33 cellular contexts compared by ENCODE assay signal in genomic region chr13:50706505-50706904, GRCh38.
"Had no signal": no experiment of that assay in that cellular context is flagged by ENCODE, and none has a peak within 500 bp of the region (broad histone marks: within the 10 kb centered on the region; RNA-seq: fewer than 3 reads in every experiment).

No MANE protein-coding gene starts in this region.

- H3K27me3 Mint-ChIP-seq: activated B cell treated with CpG ODN at 0.5 μM for 24 hours; activated CD4-positive, alpha-beta memory T cell treated with anti-CD3 and anti-CD28 coated beads for 36 hours; activated naive CD4-positive, alpha-beta T cell treated with anti-CD3 and anti-CD28 coated beads, Interleukin-2, amount 10 ng/mL, durations not matched to agents 7 days and 5 days; brain had no signal

- ATAC-seq: activated naive CD8-positive, alpha-beta T cell treated with anti-CD3 and anti-CD28 coated beads, Interleukin-2, amount 50 U/mL, for 24 hours; activated T-cell treated with anti-CD3 and anti-CD28 coated beads, Interleukin-2, amount 50 U/mL, for 4 hours; Panc1; SK-N-SH treated with all-trans-retinoic acid at 6 μM for 48 hours had no signal

- H3K9ac ChIP-seq: KMS-11 had no signal

- H3K27ac Mint-ChIP-seq: activated B cell treated with CpG ODN at 0.5 μM for 24 hours; activated CD4-positive, alpha-beta memory T cell treated with anti-CD3 and anti-CD28 coated beads for 36 hours; activated naive CD4-positive, alpha-beta T cell treated with anti-CD3 and anti-CD28 coated beads, Interleukin-2, amount 10 ng/mL, durations not matched to agents 7 days and 5 days; activated naive CD8-positive, alpha-beta T cell; activated naive CD8-positive, alpha-beta T cell treated with anti-CD3 and anti-CD28 coated beads, Interleukin-2, amount 50 U/mL, for 24 hours; activated T-helper 1 cell treated with anti-CD3 and anti-CD28 coated beads, Interleukin-12 subunit alpha, Interleukin-12 subunit beta, Interleukin-2, Interleukin-4 antibody, amounts not matched to agents 30 ng/mL and 10 ng/mL and 1 ng/mL, durations not matched to agents 14 hours and 24 hours and 36 hours; brain had no signal

- H3K36me3 Mint-ChIP-seq: activated CD4-positive, alpha-beta memory T cell treated with anti-CD3 and anti-CD28 coated beads for 36 hours; activated naive CD4-positive, alpha-beta T cell treated with anti-CD3 and anti-CD28 coated beads, Interleukin-2, amount 10 ng/mL, durations not matched to agents 7 days and 5 days; activated naive CD8-positive, alpha-beta T cell; brain had no signal

- H3K4me1 Mint-ChIP-seq: activated naive CD4-positive, alpha-beta T cell treated with anti-CD3 and anti-CD28 coated beads, Interleukin-2, amount 10 ng/mL, durations not matched to agents 7 days and 5 days had no signal

- DNase-seq: activated B cell treated with CpG ODN at 0.5 μM for 24 hours; activated CD4-positive, alpha-beta memory T cell treated with anti-CD3 and anti-CD28 coated beads for 36 hours; activated CD4-positive, alpha-beta T cell treated with anti-CD3 and anti-CD28 coated beads for 4 hours; activated CD4-positive, alpha-beta T cell treated with anti-CD3 and anti-CD28 coated beads, Interleukin-2, amount 50 U/mL, for 1 hour; activated CD4-positive, CD25-positive, alpha-beta regulatory T cell treated with anti-CD3 and anti-CD28 coated beads, Interleukin-2, amount 50 U/mL, for 72 hours; activated CD8-positive, alpha-beta memory T cell treated with anti-CD3 and anti-CD28 coated beads, Interleukin-2, amount 50 U/mL, for 4 hours; activated gamma-delta T cell treated with Interleukin-2 at 50 U/mL for 16 hours; activated naive CD4-positive, alpha-beta T cell treated with anti-CD3 and anti-CD28 coated beads, Interleukin-2, amount 10 ng/mL, durations not matched to agents 7 days and 5 days; activated naive CD8-positive, alpha-beta T cell treated with anti-CD3 and anti-CD28 coated beads, Interleukin-2, amount 50 U/mL, for 24 hours; activated T-cell treated with anti-CD3 and anti-CD28 coated beads for 4 hours; activated T-cell treated with anti-CD3 and anti-CD28 coated beads, Interleukin-2, amount 50 U/mL, for 4 hours; anterior cingulate cortex; central memory CD4-positive, alpha-beta T cell; MM.1S; MV-4-11; NCI-H1092; NCI-H1436 treated with DMSO at 0.1 percent for 48 hours; NCI-H1694 treated with DMSO at 0.1 percent for 48 hours; NCI-H2029; NCI-H226; NCI-H526 treated with DMSO at 0.1 percent for 48 hours; NCI-H774; SIG-M5; T-helper 1 cell; T-helper 2 cell; T-helper 9 cell had no signal

- H3K9me3 Mint-ChIP-seq: activated B cell treated with CpG ODN at 0.5 μM for 24 hours; activated CD4-positive, alpha-beta memory T cell treated with anti-CD3 and anti-CD28 coated beads for 36 hours; activated naive CD4-positive, alpha-beta T cell treated with anti-CD3 and anti-CD28 coated beads, Interleukin-2, amount 10 ng/mL, durations not matched to agents 7 days and 5 days; activated naive CD8-positive, alpha-beta T cell treated with anti-CD3 and anti-CD28 coated beads, Interleukin-2, amount 50 U/mL, for 24 hours; activated T-cell treated with anti-CD3 and anti-CD28 coated beads, Interleukin-2, amount 50 U/mL, for 4 hours; activated T-helper 1 cell treated with anti-CD3 and anti-CD28 coated beads, Interleukin-12 subunit alpha, Interleukin-12 subunit beta, Interleukin-2, Interleukin-4 antibody, amounts not matched to agents 30 ng/mL and 10 ng/mL and 1 ng/mL, durations not matched to agents 14 hours and 24 hours and 36 hours had no signal

- H3K4me2 ChIP-seq: KMS-11 had no signal

- H3K27ac ChIP-seq: KMS-11, VCaP had no signal

- H3K4me3 Mint-ChIP-seq: activated B cell treated with CpG ODN at 0.5 μM for 24 hours; activated CD4-positive, alpha-beta memory T cell treated with anti-CD3 and anti-CD28 coated beads for 36 hours; activated naive CD4-positive, alpha-beta T cell treated with anti-CD3 and anti-CD28 coated beads, Interleukin-2, amount 10 ng/mL, durations not matched to agents 7 days and 5 days; activated naive CD8-positive, alpha-beta T cell; activated naive CD8-positive, alpha-beta T cell treated with anti-CD3 and anti-CD28 coated beads, Interleukin-2, amount 50 U/mL, for 24 hours; activated T-cell treated with anti-CD3 and anti-CD28 coated beads, Interleukin-2, amount 50 U/mL, for 4 hours; activated T-helper 1 cell treated with anti-CD3 and anti-CD28 coated beads, Interleukin-12 subunit alpha, Interleukin-12 subunit beta, Interleukin-2, Interleukin-4 antibody, amounts not matched to agents 30 ng/mL and 10 ng/mL and 1 ng/mL, durations not matched to agents 14 hours and 24 hours and 36 hours; brain had no signal
